Comparison of ENCODE assay signal across 7 cellular contexts in the genomic region with DNA sequence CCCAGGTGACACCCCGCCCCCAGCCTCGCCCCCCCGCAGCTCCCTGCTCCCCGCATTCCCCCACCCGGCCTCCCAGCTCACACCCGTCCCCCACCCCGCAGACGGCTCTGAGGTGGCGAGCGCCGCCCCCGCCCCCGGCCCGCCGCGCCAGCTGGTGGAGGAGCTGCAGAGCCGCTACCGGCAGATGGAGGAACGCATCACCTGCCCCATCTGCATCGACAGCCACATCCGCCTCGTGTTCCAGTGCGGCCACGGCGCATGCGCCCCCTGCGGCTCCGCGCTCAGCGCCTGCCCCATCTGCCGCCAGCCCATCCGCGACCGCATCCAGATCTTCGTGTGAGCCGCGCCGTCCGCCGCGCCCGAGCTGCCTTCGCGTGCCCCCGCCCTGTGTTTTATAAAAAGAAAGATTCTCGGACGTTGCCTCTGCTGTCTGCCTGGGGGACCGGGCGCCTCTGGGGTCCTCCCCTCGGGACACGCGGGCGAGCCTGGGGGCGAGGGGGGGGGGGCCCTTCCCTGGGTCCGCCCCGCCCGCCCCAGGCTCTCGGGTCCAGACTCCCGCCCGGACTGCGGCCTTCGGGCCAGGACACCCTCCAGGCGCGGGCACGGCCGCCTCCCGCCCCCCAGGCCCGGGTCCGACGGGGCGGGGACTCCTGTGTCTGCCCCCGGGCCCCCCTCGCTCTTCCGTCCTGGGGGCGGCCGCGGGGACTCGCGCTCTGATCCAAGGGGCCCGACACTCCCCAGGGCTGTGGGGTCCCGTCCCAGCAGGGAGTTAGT. TPM values are rescaled to one million over a fixed set of nuclear protein-coding genes. Genes with fewer than 3 reads are reported as not detected.
DNase-seq lines count a peak whose midpoint lies in the region; ATAC-seq and TF ChIP-seq lines count a peak whose summit lies in the region.

No MANE protein-coding gene starts in this region.

- no peak overlapping the region for H2BK15ac ChIP-seq in mesendoderm (replicated peaks; ENCODE audit: low read depth)

- H2AK5ac ChIP-seq in mesendoderm (ENCODE audit: low read length), result no peak overlapping the region

- peak overlapping the region; percentile 36 for H3K9ac ChIP-seq in Karpas-422 (ENCODE audit: low read length)
- no peak overlapping the region for H3K9ac ChIP-seq in mesendoderm (ENCODE audit: low read length)

- no peaks in the 10 kb centered on the region for H3K9me3 ChIP-seq in Karpas-422 (ENCODE audit: low read length)

- peak overlapping the region; percentile 19 for H3K4ac ChIP-seq in mesendoderm (ENCODE audit: low read depth, low read length)

- H2BK5ac ChIP-seq in mesendoderm (ENCODE audit: low read length), result no peak overlapping the region

- no peaks in the 10 kb centered on the region for H3K9me2 ChIP-seq in Karpas-422 (replicated peaks; ENCODE audit: insufficient read depth, low read length)

- H3K56ac ChIP-seq in mesendoderm (ENCODE audit: low read length), result peak overlapping the region; percentile 60

- TF ChIP-seq CTCF in coronary artery (IDR thresholded peaks at IDR 0.05), result no peak

- no peak overlapping the region for H4K5ac ChIP-seq in mesendoderm (ENCODE audit: low read length)

- peak overlapping the region; percentile 23; the same call in 1 of the 2 replicates for H2AFZ ChIP-seq in Karpas-422 (ENCODE audit: low read length)

- WGBS in mesendoderm (ENCODE audit: extremely low coverage, insufficient coverage, low lambda C conversion rate), result no CpG with 5 or more reads among the region's 81 CpGs

- no peak overlapping the region for H4K8ac ChIP-seq in mesendoderm (ENCODE audit: low read depth, low read length)

- H3K36me3 ChIP-seq in Karpas-422 (ENCODE audit: insufficient read depth, low read length) (no peaks in the 10 kb centered on the region), mesendoderm (ENCODE audit: control insufficient read depth, insufficient read depth, low read length) (no peaks in the 10 kb centered on the region)

- no peaks in the 10 kb centered on the region for H3K27me3 ChIP-seq in Karpas-422 (ENCODE audit: low read length)
- H3K27me3 ChIP-seq in mesendoderm (ENCODE audit: insufficient read depth, low read length, poor library complexity), result peaks cover 2% of the 10 kb centered on the region

- peak overlapping the region; percentile 46 for H3K27ac ChIP-seq in Karpas-422 (ENCODE audit: low read length)
- peak overlapping the region; percentile 72 to 97 for H3K27ac ChIP-seq in coronary artery
- peak overlapping the region; percentile 6 for H3K27ac ChIP-seq in mesendoderm (ENCODE audit: low read depth, low read length)

- H4K20me1 ChIP-seq in Karpas-422 (ENCODE audit: insufficient read depth, low read depth, low read length), result no peaks in the 10 kb centered on the region

- H3K4me1 ChIP-seq in Karpas-422 (ENCODE audit: low read length) (peaks cover 22% of the 10 kb centered on the region), mesendoderm (ENCODE audit: control insufficient read depth, low read depth, low read length) (no peaks in the 10 kb centered on the region)

- no peak overlapping the region for H3K23ac ChIP-seq in mesendoderm (ENCODE audit: low read length)

- H2BK120ac ChIP-seq in mesendoderm (ENCODE audit: low read depth, low read length), result no peak overlapping the region

- no peaks in the 10 kb centered on the region for H3K79me1 ChIP-seq in mesendoderm (ENCODE audit: low read length)

- peak overlapping the region; percentile 18; the same call in 1 of the 2 replicates for H3K4me3 ChIP-seq in Karpas-422 (ENCODE audit: low read length)
- peak overlapping the region; percentile 77 for H3K4me3 ChIP-seq in coronary artery
- H3K4me3 ChIP-seq in mesendoderm (ENCODE audit: low read length), result no peak overlapping the region

- DNase-seq in Karpas-422 (peak; percentile 96), coronary artery (ENCODE audit: low spot score) (peak; percentile 86), mesendoderm (peak; percentile 97), HuH-7.5 (ENCODE audit: low spot score) (no peak)
- DNase-seq in activated CD4-positive, alpha-beta T cell treated with anti-CD3 and anti-CD28 coated beads for 4 hours, result peak; percentile 87 to 94
- peak; percentile 82 for DNase-seq in stimulated activated CD8-positive, alpha-beta memory T cell treated with anti-CD3 and anti-CD28 coated beads, Interleukin-7, amount 100 ng/mL, for 24 hours (ENCODE audit: low read depth)

- H3K79me2 ChIP-seq in Karpas-422 (ENCODE audit: low read length), result no peaks in the 10 kb centered on the region
- H3K79me2 ChIP-seq in mesendoderm (ENCODE audit: control insufficient read depth, insufficient read depth, low read length), result no peaks in the 10 kb centered on the region

- ATAC-seq in GM19455 (IDR thresholded peaks at IDR 0.05; ENCODE audit: unreplicated experiment), result peak; percentile 55

- H3K4me2 ChIP-seq in Karpas-422 (ENCODE audit: low read depth, low read length, poor library complexity, severe bottlenecking) (peak overlapping the region; percentile 47), mesendoderm (ENCODE audit: low read length) (no peak overlapping the region)

- peak overlapping the region; percentile 42 for H3K18ac ChIP-seq in mesendoderm (ENCODE audit: low read length)

RNA-seq across cellular contexts. Expression of gene MMP23B, which starts 1.6 kb away (rescaled TPM):
- total RNA-seq in Karpas-422 (2014; rRNA removed; shearing (Covaris generic); ENCODE audit: low replicate concordance), result 1.3 and 2.7 TPM in 2 replicates
- polyA plus RNA-seq in mesendoderm (2013, experiment 1 of 2), result 7.0 TPM
- polyA plus RNA-seq in mesendoderm (2013, experiment 2 of 2), result 6.5 TPM

RNA-seq across cellular contexts. Expression of gene MIB2, which starts 15.1 kb away (rescaled TPM):
- 24.8 and 54.3 TPM in 2 replicates for total RNA-seq in Karpas-422 (2014; rRNA removed; shearing (Covaris generic); ENCODE audit: low replicate concordance)
- polyA plus RNA-seq in mesendoderm (2013, experiment 1 of 2), result 38.7 TPM
- polyA plus RNA-seq in mesendoderm (2013, experiment 2 of 2), result 40.8 TPM

RNA-seq across cellular contexts. Expression of gene CDK11B, which starts 28.4 kb away (rescaled TPM):
- 11.4 and 16.1 TPM in 2 replicates for total RNA-seq in Karpas-422 (2014; rRNA removed; shearing (Covaris generic); ENCODE audit: low replicate concordance)
- polyA plus RNA-seq in mesendoderm (2013, experiment 1 of 2), result 39.1 TPM
- polyA plus RNA-seq in mesendoderm (2013, experiment 2 of 2), result 38.3 TPM

RNA-seq across cellular contexts. Expression of gene FNDC10, which starts 30.4 kb away (rescaled TPM):
- total RNA-seq in Karpas-422 (2014; rRNA removed; shearing (Covaris generic); ENCODE audit: low replicate concordance), result 0.14 TPM in 1 of 2 replicates, not detected in the other
- polyA plus RNA-seq in mesendoderm (2013, experiment 1 of 2), result 3.8 TPM
- 4.0 TPM for polyA plus RNA-seq in mesendoderm (2013, experiment 2 of 2)

RNA-seq across cellular contexts. Expression of gene SSU72, which starts 55.7 kb away (rescaled TPM):
- 70.9 and 80.6 TPM in 2 replicates for total RNA-seq in Karpas-422 (2014; rRNA removed; shearing (Covaris generic); ENCODE audit: low replicate concordance)
- 173 TPM for polyA plus RNA-seq in mesendoderm (2013, experiment 1 of 2)
- 175 TPM for polyA plus RNA-seq in mesendoderm (2013, experiment 2 of 2)

Comparison
In these comparisons a context has a peak if more than half of its experiments do, and no peak if none do; other contexts are left out.
1. H3K27ac ChIP-seq: peak in every context shown above with its lines; median percentile 84 in coronary artery; 46 in Karpas-422; 6 in mesendoderm.